In the genomic region with DNA sequence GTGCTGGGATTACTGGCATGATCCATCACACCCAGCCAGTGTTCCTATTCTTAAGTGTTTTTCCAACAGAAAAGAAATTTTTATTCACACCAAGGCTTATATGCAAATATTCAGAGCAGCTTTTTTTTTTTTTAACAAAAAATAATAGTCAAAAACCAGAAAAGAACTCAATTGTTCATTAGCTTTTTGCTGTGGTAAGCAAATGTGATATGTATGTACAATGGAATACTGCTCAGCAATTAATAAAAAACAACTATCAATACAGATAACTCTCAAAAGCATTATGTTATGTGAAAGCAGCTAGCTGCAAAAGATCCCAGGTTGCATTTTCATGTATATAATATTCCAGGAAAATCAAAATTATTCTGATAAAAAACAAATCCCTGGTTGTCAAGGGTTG, we compare ENCODE assay signal across 11 cellular contexts.
"Had no signal": no experiment of that assay in that cellular context is flagged by ENCODE, and none has a peak within 500 bp of the region (broad histone marks: within the 10 kb centered on the region; RNA-seq: fewer than 3 reads in every experiment).

No MANE protein-coding gene starts in this region.

- H3K9me3 ChIP-seq: HAP-1 had no signal

- H3K4me3 ChIP-seq: GM23248, GM23338, HAP-1 had no signal

- H3K36me3 ChIP-seq: HAP-1 had no signal

- FAIRE-seq: H1, H54 had no signal

- ATAC-seq: GM23338, HCT116 had no signal

- H3K4me2 ChIP-seq: GM23338 had no signal

- H2AFZ ChIP-seq: GM23248, GM23338 had no signal

- H3K9ac ChIP-seq: GM23248 had no signal

- H3K27ac ChIP-seq: GM23248 had no signal

- DNase-seq: GM23248, GOT3, H7, H9, HCEC 1CT, HFFc6 had no signal
